ENCODE assay signal across 8 cellular contexts in genomic region chr13:36431204-36432105, GRCh38. TPM values are rescaled to one million over a fixed set of nuclear protein-coding genes. Genes with fewer than 3 reads are reported as not detected.
DNase-seq lines count a peak whose midpoint lies in the region; ATAC-seq and TF ChIP-seq lines count a peak whose summit lies in the region.

No MANE protein-coding gene starts in this region.

- peaks cover 15% of the 10 kb centered on the region for H3K27me3 ChIP-seq in kidney epithelial cell (ENCODE audit: control insufficient read depth, insufficient read depth, low read length)
- peaks cover 32% of the 10 kb centered on the region for H3K27me3 ChIP-seq in thymus (ENCODE audit: control insufficient read depth, insufficient read depth)

- ATAC-seq in HG02943 (IDR thresholded peaks at IDR 0.05; ENCODE audit: low read depth, unreplicated experiment): peak; percentile 33
- no peak for ATAC-seq in HG03378 (IDR thresholded peaks at IDR 0.05; ENCODE audit: unreplicated experiment)

- H3K36me3 ChIP-seq in kidney epithelial cell (ENCODE audit: control insufficient read depth, insufficient read depth, low read length) (no peaks in the 10 kb centered on the region), thymus (ENCODE audit: control insufficient read depth, insufficient read depth) (no peaks in the 10 kb centered on the region)

- no peaks in the 10 kb centered on the region for H3K4me1 ChIP-seq in thymus (ENCODE audit: control insufficient read depth, insufficient read depth, low read length)

- in situ Hi-C loops in astrocyte of the spinal cord (cut with HindIII; ENCODE audit: low sequenced_read_pairs): no loop called here

- no peak overlapping the region for H3K27ac ChIP-seq in thymus (ENCODE audit: low read depth)

- no peak for TF ChIP-seq CTCF in GM10266 (IDR thresholded peaks at IDR 0.05; ENCODE audit: control insufficient read depth, insufficient read depth, low read depth, missing control alignments)
- TF ChIP-seq CTCF in astrocyte of the spinal cord (IDR thresholded peaks at IDR 0.05; ENCODE audit: low read depth, low read length): no peak
- TF ChIP-seq CTCF in kidney epithelial cell (IDR thresholded peaks at IDR 0.05; ENCODE audit: insufficient read depth, low read length, poor library complexity, severe bottlenecking): no peak

- H3K9me3 ChIP-seq in thymus (ENCODE audit: control insufficient read depth): no peaks in the 10 kb centered on the region

- H3K4me3 ChIP-seq in astrocyte of the spinal cord (ENCODE audit: low read depth, low read length) (peak overlapping the region; percentile 42), kidney epithelial cell (ENCODE audit: low read depth, low read length) (peak overlapping the region; percentile 59), thymus (ENCODE audit: low read length) (peak overlapping the region; percentile 45)

- WGBS in thymus: under 1% methylated on average over 85 of the region's 85 CpGs

- peak; percentile 35 for DNase-seq in GM10266 (ENCODE audit: extremely low spot score)
- no peak for DNase-seq in astrocyte of the spinal cord (ENCODE audit: low read depth, low spot score)
- DNase-seq in kidney epithelial cell (ENCODE audit: low read depth): no peak
- no peak for DNase-seq in NCI-H2029 (lab: John Stamatoyannopoulos, UW)
- no peak for DNase-seq in central memory CD4-positive, alpha-beta T cell

RNA-seq across cellular contexts. Expression of gene CCNA1, which starts 0.8 kb away (rescaled TPM):
- 0.17 and 0.75 TPM in 2 replicates for total RNA-seq in kidney epithelial cell
- polyA plus RNA-seq in thymus: 3.4 TPM
